ENCODE assay signal across 1 cellular context in the genomic region with DNA sequence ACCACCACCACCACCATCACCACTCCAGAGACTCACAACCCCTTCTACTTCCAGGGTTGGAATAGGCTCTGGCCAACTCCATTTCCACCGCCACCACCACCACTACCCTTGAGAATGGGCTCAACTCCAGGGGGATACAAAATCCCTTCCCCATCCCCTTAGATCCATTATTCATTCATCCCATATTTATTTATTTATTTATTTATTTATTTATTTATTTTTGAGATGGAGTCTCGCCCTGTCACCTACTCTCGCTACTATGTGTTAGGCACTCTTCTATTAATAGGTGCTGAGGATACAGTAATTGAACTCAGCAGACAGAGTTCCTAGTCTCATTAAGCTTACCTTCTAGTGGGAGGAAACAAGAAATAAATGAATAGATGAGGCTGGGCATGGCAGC.
A peak's percentile ranks its signal among the peaks of the same experiment; 100 is the strongest.
TF ChIP-seq lines count a peak whose summit lies in the region.

No MANE protein-coding gene starts in this region.

TF ChIP-seq in HEK293, 187 proteins besides CTCF, POLR2A, EP300 and RAD21 (continued from another document and continues in another):
- TF ChIP-seq, protein P1, sequence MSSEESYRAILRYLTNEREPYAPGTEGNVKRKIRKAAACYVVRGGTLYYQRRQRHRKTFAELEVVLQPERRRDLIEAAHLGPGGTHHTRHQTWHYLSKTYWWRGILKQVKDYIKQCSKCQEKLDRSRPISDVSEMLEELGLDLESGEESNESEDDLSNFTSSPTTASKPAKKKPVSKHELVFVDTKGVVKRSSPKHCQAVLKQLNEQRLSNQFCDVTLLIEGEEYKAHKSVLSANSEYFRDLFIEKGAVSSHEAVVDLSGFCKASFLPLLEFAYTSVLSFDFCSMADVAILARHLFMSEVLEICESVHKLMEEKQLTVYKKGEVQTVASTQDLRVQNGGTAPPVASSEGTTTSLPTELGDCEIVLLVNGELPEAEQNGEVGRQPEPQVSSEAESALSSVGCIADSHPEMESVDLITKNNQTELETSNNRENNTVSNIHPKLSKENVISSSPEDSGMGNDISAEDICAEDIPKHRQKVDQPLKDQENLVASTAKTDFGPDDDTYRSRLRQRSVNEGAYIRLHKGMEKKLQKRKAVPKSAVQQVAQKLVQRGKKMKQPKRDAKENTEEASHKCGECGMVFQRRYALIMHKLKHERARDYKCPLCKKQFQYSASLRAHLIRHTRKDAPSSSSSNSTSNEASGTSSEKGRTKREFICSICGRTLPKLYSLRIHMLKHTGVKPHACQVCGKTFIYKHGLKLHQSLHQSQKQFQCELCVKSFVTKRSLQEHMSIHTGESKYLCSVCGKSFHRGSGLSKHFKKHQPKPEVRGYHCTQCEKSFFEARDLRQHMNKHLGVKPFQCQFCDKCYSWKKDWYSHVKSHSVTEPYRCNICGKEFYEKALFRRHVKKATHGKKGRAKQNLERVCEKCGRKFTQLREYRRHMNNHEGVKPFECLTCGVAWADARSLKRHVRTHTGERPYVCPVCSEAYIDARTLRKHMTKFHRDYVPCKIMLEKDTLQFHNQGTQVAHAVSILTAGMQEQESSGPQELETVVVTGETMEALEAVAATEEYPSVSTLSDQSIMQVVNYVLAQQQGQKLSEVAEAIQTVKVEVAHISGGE (tag by site-specific recombination; conservative IDR thresholded peaks at IDR 0.05; ENCODE audit: low read depth): peak; percentile 52
- TF ChIP-seq SP2 (tag by site-specific recombination; IDR thresholded peaks at IDR 0.05) (no peak), ZNF140 (tag by site-specific recombination; IDR thresholded peaks at IDR 0.05) (peak; percentile 31; the same call in 1 of the 2 replicates), ZBTB8A (tag by site-specific recombination; IDR thresholded peaks at IDR 0.05) (peak; percentile 34; the same call in 1 of the 2 replicates), ZNF629 (tag by site-specific recombination; IDR thresholded peaks at IDR 0.05) (0 out of 2 replicates have a peak, but pooled peaks have one; percentile 29), ZNF404 (tag by site-specific recombination; IDR thresholded peaks at IDR 0.05) (no peak), HOXC10 (CRISPR knock-in tag; IDR thresholded peaks at IDR 0.05) (no peak), ZSCAN23 (tag by site-specific recombination; IDR thresholded peaks at IDR 0.05) (no peak), ZNF155 (tag by site-specific recombination; IDR thresholded peaks at IDR 0.05) (no peak), ZNF48 (tag by site-specific recombination; IDR thresholded peaks at IDR 0.05) (no peak), KLF8 (tag by site-specific recombination; IDR thresholded peaks at IDR 0.05) (no peak), ZNF211 (tag by site-specific recombination; IDR thresholded peaks at IDR 0.05; ENCODE audit: low read depth) (no peak), ZNF664 (tag by site-specific recombination; IDR thresholded peaks at IDR 0.05) (0 out of 2 replicates have a peak, but pooled peaks have one; percentile 10), ZNF558 (tag by site-specific recombination; IDR thresholded peaks at IDR 0.05) (0 out of 2 replicates have a peak, but pooled peaks have one; percentile 35), PRDM4 (tag by site-specific recombination; IDR thresholded peaks at IDR 0.05) (no peak), ZNF621 (tag by site-specific recombination; IDR thresholded peaks at IDR 0.05) (no peak), ZNF426 (tag by site-specific recombination; IDR thresholded peaks at IDR 0.05) (peak; percentile 59), ZNF10 (tag by site-specific recombination; IDR thresholded peaks at IDR 0.05) (no peak), ZNF121 (tag by site-specific recombination; IDR thresholded peaks at IDR 0.05) (no peak), ZNF654 (tag by site-specific recombination; IDR thresholded peaks at IDR 0.05; ENCODE audit: low read depth) (no peak; the same call in 1 of the 2 replicates), ZBTB20 (tag by site-specific recombination; IDR thresholded peaks at IDR 0.05) (no peak), GLIS1 (tag by site-specific recombination; IDR thresholded peaks at IDR 0.05) (no peak)
- TF ChIP-seq, protein P2, sequence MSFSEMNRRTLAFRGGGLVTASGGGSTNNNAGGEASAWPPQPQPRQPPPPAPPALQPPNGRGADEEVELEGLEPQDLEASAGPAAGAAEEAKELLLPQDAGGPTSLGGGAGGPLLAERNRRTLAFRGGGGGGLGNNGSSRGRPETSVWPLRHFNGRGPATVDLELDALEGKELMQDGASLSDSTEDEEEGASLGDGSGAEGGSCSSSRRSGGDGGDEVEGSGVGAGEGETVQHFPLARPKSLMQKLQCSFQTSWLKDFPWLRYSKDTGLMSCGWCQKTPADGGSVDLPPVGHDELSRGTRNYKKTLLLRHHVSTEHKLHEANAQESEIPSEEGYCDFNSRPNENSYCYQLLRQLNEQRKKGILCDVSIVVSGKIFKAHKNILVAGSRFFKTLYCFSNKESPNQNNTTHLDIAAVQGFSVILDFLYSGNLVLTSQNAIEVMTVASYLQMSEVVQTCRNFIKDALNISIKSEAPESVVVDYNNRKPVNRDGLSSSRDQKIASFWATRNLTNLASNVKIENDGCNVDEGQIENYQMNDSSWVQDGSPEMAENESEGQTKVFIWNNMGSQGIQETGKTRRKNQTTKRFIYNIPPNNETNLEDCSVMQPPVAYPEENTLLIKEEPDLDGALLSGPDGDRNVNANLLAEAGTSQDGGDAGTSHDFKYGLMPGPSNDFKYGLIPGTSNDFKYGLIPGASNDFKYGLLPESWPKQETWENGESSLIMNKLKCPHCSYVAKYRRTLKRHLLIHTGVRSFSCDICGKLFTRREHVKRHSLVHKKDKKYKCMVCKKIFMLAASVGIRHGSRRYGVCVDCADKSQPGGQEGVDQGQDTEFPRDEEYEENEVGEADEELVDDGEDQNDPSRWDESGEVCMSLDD (tag by site-specific recombination; IDR thresholded peaks at IDR 0.05): no peak
- TF ChIP-seq, protein P3, sequence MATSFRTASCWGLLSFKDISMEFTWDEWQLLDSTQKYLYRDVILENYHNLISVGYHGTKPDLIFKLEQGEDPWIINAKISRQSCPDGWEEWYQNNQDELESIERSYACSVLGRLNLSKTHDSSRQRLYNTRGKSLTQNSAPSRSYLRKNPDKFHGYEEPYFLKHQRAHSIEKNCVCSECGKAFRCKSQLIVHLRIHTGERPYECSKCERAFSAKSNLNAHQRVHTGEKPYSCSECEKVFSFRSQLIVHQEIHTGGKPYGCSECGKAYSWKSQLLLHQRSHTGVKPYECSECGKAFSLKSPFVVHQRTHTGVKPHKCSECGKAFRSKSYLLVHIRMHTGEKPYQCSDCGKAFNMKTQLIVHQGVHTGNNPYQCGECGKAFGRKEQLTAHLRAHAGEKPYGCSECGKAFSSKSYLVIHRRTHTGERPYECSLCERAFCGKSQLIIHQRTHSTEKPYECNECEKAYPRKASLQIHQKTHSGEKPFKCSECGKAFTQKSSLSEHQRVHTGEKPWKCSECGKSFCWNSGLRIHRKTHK (tag by site-specific recombination; IDR thresholded peaks at IDR 0.05): no peak
- TF ChIP-seq, protein P4, sequence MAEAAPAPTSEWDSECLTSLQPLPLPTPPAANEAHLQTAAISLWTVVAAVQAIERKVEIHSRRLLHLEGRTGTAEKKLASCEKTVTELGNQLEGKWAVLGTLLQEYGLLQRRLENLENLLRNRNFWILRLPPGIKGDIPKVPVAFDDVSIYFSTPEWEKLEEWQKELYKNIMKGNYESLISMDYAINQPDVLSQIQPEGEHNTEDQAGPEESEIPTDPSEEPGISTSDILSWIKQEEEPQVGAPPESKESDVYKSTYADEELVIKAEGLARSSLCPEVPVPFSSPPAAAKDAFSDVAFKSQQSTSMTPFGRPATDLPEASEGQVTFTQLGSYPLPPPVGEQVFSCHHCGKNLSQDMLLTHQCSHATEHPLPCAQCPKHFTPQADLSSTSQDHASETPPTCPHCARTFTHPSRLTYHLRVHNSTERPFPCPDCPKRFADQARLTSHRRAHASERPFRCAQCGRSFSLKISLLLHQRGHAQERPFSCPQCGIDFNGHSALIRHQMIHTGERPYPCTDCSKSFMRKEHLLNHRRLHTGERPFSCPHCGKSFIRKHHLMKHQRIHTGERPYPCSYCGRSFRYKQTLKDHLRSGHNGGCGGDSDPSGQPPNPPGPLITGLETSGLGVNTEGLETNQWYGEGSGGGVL (tag by site-specific recombination; IDR thresholded peaks at IDR 0.05): no peak
- TF ChIP-seq, protein P5, sequence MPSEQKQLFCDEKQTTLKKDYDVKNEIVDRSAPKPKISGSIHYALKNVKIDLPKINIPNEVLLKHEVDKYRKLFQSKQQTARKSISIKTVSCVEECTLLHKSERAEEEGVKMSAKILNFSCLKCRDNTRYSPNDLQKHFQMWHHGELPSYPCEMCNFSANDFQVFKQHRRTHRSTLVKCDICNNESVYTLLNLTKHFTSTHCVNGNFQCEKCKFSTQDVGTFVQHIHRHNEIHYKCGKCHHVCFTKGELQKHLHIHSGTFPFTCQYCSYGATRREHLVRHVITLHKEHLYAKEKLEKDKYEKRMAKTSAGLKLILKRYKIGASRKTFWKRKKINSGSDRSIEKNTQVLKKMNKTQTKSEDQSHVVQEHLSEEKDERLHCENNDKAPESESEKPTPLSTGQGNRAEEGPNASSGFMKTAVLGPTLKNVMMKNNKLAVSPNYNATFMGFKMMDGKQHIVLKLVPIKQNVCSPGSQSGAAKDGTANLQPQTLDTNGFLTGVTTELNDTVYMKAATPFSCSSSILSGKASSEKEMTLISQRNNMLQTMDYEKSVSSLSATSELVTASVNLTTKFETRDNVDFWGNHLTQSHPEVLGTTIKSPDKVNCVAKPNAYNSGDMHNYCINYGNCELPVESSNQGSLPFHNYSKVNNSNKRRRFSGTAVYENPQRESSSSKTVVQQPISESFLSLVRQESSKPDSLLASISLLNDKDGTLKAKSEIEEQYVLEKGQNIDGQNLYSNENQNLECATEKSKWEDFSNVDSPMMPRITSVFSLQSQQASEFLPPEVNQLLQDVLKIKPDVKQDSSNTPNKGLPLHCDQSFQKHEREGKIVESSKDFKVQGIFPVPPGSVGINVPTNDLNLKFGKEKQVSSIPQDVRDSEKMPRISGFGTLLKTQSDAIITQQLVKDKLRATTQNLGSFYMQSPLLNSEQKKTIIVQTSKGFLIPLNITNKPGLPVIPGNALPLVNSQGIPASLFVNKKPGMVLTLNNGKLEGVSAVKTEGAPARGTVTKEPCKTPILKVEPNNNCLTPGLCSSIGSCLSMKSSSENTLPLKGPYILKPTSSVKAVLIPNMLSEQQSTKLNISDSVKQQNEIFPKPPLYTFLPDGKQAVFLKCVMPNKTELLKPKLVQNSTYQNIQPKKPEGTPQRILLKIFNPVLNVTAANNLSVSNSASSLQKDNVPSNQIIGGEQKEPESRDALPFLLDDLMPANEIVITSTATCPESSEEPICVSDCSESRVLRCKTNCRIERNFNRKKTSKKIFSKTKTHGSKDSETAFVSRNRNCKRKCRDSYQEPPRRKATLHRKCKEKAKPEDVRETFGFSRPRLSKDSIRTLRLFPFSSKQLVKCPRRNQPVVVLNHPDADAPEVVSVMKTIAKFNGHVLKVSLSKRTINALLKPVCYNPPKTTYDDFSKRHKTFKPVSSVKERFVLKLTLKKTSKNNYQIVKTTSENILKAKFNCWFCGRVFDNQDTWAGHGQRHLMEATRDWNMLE (tag by site-specific recombination; conservative IDR thresholded peaks at IDR 0.05; ENCODE audit: low read depth): peak; percentile 78
- TF ChIP-seq, protein P6, sequence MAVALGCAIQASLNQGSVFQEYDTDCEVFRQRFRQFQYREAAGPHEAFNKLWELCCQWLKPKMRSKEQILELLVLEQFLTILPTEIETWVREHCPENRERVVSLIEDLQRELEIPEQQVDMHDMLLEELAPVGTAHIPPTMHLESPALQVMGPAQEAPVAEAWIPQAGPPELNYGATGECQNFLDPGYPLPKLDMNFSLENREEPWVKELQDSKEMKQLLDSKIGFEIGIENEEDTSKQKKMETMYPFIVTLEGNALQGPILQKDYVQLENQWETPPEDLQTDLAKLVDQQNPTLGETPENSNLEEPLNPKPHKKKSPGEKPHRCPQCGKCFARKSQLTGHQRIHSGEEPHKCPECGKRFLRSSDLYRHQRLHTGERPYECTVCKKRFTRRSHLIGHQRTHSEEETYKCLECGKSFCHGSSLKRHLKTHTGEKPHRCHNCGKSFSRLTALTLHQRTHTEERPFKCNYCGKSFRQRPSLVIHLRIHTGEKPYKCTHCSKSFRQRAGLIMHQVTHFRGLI (tag by site-specific recombination; IDR thresholded peaks at IDR 0.05): no peak
- TF ChIP-seq, protein P7, sequence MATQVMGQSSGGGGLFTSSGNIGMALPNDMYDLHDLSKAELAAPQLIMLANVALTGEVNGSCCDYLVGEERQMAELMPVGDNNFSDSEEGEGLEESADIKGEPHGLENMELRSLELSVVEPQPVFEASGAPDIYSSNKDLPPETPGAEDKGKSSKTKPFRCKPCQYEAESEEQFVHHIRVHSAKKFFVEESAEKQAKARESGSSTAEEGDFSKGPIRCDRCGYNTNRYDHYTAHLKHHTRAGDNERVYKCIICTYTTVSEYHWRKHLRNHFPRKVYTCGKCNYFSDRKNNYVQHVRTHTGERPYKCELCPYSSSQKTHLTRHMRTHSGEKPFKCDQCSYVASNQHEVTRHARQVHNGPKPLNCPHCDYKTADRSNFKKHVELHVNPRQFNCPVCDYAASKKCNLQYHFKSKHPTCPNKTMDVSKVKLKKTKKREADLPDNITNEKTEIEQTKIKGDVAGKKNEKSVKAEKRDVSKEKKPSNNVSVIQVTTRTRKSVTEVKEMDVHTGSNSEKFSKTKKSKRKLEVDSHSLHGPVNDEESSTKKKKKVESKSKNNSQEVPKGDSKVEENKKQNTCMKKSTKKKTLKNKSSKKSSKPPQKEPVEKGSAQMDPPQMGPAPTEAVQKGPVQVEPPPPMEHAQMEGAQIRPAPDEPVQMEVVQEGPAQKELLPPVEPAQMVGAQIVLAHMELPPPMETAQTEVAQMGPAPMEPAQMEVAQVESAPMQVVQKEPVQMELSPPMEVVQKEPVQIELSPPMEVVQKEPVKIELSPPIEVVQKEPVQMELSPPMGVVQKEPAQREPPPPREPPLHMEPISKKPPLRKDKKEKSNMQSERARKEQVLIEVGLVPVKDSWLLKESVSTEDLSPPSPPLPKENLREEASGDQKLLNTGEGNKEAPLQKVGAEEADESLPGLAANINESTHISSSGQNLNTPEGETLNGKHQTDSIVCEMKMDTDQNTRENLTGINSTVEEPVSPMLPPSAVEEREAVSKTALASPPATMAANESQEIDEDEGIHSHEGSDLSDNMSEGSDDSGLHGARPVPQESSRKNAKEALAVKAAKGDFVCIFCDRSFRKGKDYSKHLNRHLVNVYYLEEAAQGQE (tag by site-specific recombination; IDR thresholded peaks at IDR 0.05): peak; percentile 38; the same call in 1 of the 2 replicates
